15 cellular contexts compared by ENCODE assay signal in the genomic region with DNA sequence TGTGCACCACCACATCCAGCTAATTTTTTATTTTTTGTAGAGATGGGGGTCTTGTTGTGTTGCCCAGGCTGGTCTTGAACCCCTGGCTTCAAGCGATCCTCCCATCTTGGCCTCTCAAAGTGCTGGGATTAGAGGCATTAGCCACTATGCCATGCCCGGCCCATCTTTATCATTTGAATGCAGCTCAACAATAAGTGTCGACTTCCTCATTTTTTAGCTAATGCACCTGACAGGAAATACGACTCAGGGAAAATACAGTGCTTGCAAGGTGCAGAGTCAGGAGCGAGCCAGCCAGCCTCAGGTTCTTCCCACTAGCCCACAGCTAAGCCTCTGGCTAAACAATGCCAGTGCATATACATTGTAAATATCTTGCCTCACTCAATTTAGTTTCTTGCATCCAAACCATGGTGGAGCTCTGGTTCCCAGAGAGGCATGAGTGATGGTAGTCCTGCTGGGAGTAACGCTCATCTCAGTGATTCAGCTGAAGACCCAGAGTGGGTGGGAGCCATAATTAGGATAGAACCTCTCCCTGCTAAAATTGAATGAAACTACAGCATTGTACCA.
DNase-seq lines count a peak whose midpoint lies in the region; ATAC-seq, FAIRE-seq and TF ChIP-seq lines count a peak whose summit lies in the region.
"Had no signal": no experiment of that assay in that cellular context is flagged by ENCODE, and none has a peak within 500 bp of the region (broad histone marks: within the 10 kb centered on the region; RNA-seq: fewer than 3 reads in every experiment).

No MANE protein-coding gene starts in this region.

- H3K36me3 ChIP-seq in DOHH2 (ENCODE audit: control insufficient read depth, low read length) (peaks cover 11% of the 10 kb centered on the region), K562 (ENCODE audit: control insufficient read depth, insufficient read depth, low read length) (no peaks in the 10 kb centered on the region)
- H3K36me3 ChIP-seq in naive thymus-derived CD4-positive, alpha-beta T cell (ENCODE audit: control insufficient read depth in 2 of 3, insufficient read depth in 3 of 3, low read length in 3 of 3): no peaks in the 10 kb centered on the region
- H3K36me3 ChIP-seq: brain microvascular endothelial cell, stomach had no signal

- in situ Hi-C loops in K562 (cut with MboI) (loop anchor here (5.0 kb wide), 1 partner anchor 303 kb away; no protein-coding TSS in a partner anchor), GM13976 (cut with MboI; ENCODE audit: low sequenced_read_pairs, unreplicated experiment) (loop anchor here (25.0 kb wide), 1 partner anchor 598 kb away; no protein-coding TSS in a partner anchor)

- CTCF ChIA-PET in K562 (lab: Yijun Ruan, JAX; ENCODE audit: low intra/inter-chr PET ratio): interaction anchor here (1.7 to 1.8 kb wide), 2 partner anchors 82 to 131 kb away, joined by 4 to 7 read pairs; no protein-coding TSS in a partner anchor
- CTCF ChIA-PET in naive thymus-derived CD4-positive, alpha-beta T cell (lab: Charles Lee): interaction anchor here (0.6 to 2.7 kb wide), 18 partner anchors 8 to 326 kb away, joined by 3 to 22 read pairs (median 4); no protein-coding TSS in a partner anchor

- no peaks in the 10 kb centered on the region for H3K9me2 ChIP-seq in DOHH2 (replicated peaks; ENCODE audit: control insufficient read depth, low read length)
- H3K9me2 ChIP-seq: SK-N-SH had no signal

- no peaks in the 10 kb centered on the region for H3K9me3 Mint-ChIP-seq in naive thymus-derived CD4-positive, alpha-beta T cell
- H3K9me3 Mint-ChIP-seq in glutamatergic neuron (ENCODE audit: unreplicated experiment): peaks cover 3% of the 10 kb centered on the region
- H3K9me3 Mint-ChIP-seq: activated CD4-positive, alpha-beta T cell treated with anti-CD3 and anti-CD28 coated beads, Interleukin-2, amount 10 ng/mL, durations not matched to agents 7 days and 5 days; activated T-helper 2 cell treated with anti-CD3 and anti-CD28 coated beads, Interferon-gamma antibody, Interleukin-2, Interleukin-4, amounts not matched to agents 10 μg/mL and 5 μg/mL and 100 μg/mL, durations not matched to agents 14 hours and 24 hours and 36 hours had no signal

- peaks cover 0 to 3% (median 0%) of the 10 kb centered on the region in 5 donors for H3K36me3 Mint-ChIP-seq in naive thymus-derived CD4-positive, alpha-beta T cell
- H3K36me3 Mint-ChIP-seq in glutamatergic neuron (ENCODE audit: unreplicated experiment): no peaks in the 10 kb centered on the region

- no TSS peak for BruUV-seq in K562 (replicated peaks; lab: Mats Ljungman, UMichigan)

- peak overlapping the region; percentile 63 for H2AFZ ChIP-seq in K562 (ENCODE audit: low read depth, low read length)

- TF ChIP-seq EP300 in K562 (IDR thresholded peaks at IDR 0.05; ENCODE audit: low read length): no peak; the same call in 1 of the 2 replicates

- peak overlapping the region; percentile 52 for H3K4me3 ChIP-seq in DOHH2 (ENCODE audit: low read length)
- H3K4me3 ChIP-seq in K562: no peak overlapping the region
- no peak overlapping the region for H3K4me3 ChIP-seq in naive thymus-derived CD4-positive, alpha-beta T cell (ENCODE audit: low read length)
- H3K4me3 ChIP-seq: psoas muscle, stomach had no signal

- peaks cover 59% of the 10 kb centered on the region for H3K4me1 ChIP-seq in DOHH2 (ENCODE audit: control insufficient read depth, low read length)
- H3K4me1 ChIP-seq in K562 (replicated peaks in 1 of 2; ENCODE audit: control insufficient read depth in 2 of 2, insufficient read depth in 2 of 2, low read length in 2 of 2): peaks cover 30 to 32% of the 10 kb centered on the region in 2 experiments
- no peaks in the 10 kb centered on the region for H3K4me1 ChIP-seq in naive thymus-derived CD4-positive, alpha-beta T cell (ENCODE audit: control insufficient read depth in 2 of 2, insufficient read depth in 2 of 2, low read length in 2 of 2)
- H3K4me1 ChIP-seq: psoas muscle had no signal

- TF ChIP-seq RAD21 in K562 (CRISPR knock-in tag; conservative IDR thresholded peaks at IDR 0.05 in 1 of 2, IDR thresholded peaks at IDR 0.05 in 1 of 2): no peak

- no peaks in the 10 kb centered on the region for H3K9me1 ChIP-seq in K562 (ENCODE audit: control insufficient read depth, insufficient read depth, low read length)

- H4K20me1 ChIP-seq in DOHH2 (ENCODE audit: control insufficient read depth, insufficient read depth, low read depth, low read length): no peaks in the 10 kb centered on the region
- H4K20me1 ChIP-seq in K562 (replicated peaks; ENCODE audit: control insufficient read depth, insufficient read depth, low read length): no peaks in the 10 kb centered on the region

- H3F3A ChIP-seq in DOHH2 (ENCODE audit: control insufficient read depth, insufficient read depth): peaks cover 26% of the 10 kb centered on the region

- H3K9me3 ChIP-seq in DOHH2 (ENCODE audit: control insufficient read depth, insufficient read depth, low read length): no peaks in the 10 kb centered on the region
- no peaks in the 10 kb centered on the region for H3K9me3 ChIP-seq in K562 (replicated peaks; ENCODE audit: control insufficient read depth, insufficient read depth, low read depth, low read length)
- H3K9me3 ChIP-seq in naive thymus-derived CD4-positive, alpha-beta T cell (ENCODE audit: control insufficient read depth in 2 of 3, low read length in 3 of 3): no peaks in the 10 kb centered on the region
- H3K9me3 ChIP-seq: psoas muscle, SK-N-SH, stomach had no signal

- H3K4me2 ChIP-seq in DOHH2 (ENCODE audit: low read length): peak overlapping the region; percentile 67
- peak overlapping the region; percentile 53 for H3K4me2 ChIP-seq in K562 (ENCODE audit: insufficient read depth, low read length)
- H3K4me2 ChIP-seq: SK-N-SH had no signal

- H3K79me2 ChIP-seq in DOHH2 (ENCODE audit: control insufficient read depth, low read length): no peaks in the 10 kb centered on the region
- H3K79me2 ChIP-seq in K562 (ENCODE audit: control insufficient read depth, insufficient read depth, low read length): no peaks in the 10 kb centered on the region

- no peaks in the 10 kb centered on the region for H3K27me3 ChIP-seq in DOHH2 (ENCODE audit: control insufficient read depth, low read length)
- H3K27me3 ChIP-seq in K562 (ENCODE audit: control insufficient read depth in 2 of 2, insufficient read depth in 2 of 2, low read length in 2 of 2): no peaks in the 10 kb centered on the region
- no peaks in the 10 kb centered on the region for H3K27me3 ChIP-seq in naive thymus-derived CD4-positive, alpha-beta T cell (ENCODE audit: control insufficient read depth in 2 of 2, insufficient read depth in 2 of 2, low read length in 2 of 2)
- H3K27me3 ChIP-seq: brain microvascular endothelial cell, stomach had no signal

- WGBS in K562 (ENCODE audit: insufficient coverage, low coverage, missing lambda C conversion rate): 7% methylated on average over 6 of the region's 6 CpGs

- H3K9ac ChIP-seq in K562 (ENCODE audit: insufficient read depth in 1 of 2, low read depth in 2 of 2, low read length in 2 of 2): 0 out of 4 replicates have a peak overlapping the region, but pooled peaks of 1 of the 2 experiments have one; percentile 18
- H3K9ac ChIP-seq: SK-N-SH had no signal

- H3K27ac Mint-ChIP-seq in naive thymus-derived CD4-positive, alpha-beta T cell: peak overlapping the region in 2 of 9 donors; percentile 14 to 37
- H3K27ac Mint-ChIP-seq in glutamatergic neuron (ENCODE audit: unreplicated experiment): no peak overlapping the region
- H3K27ac Mint-ChIP-seq: activated CD4-positive, alpha-beta T cell treated with anti-CD3 and anti-CD28 coated beads, Interleukin-2, amount 10 ng/mL, durations not matched to agents 7 days and 5 days had no signal

- H3K4me1 Mint-ChIP-seq in naive thymus-derived CD4-positive, alpha-beta T cell: peaks cover 0 to 28% (median 11%) of the 10 kb centered on the region in 7 donors
- no peaks in the 10 kb centered on the region for H3K4me1 Mint-ChIP-seq in glutamatergic neuron (ENCODE audit: low read depth, unreplicated experiment)

- peak; percentile 59 for ATAC-seq in K562
- ATAC-seq in naive thymus-derived CD4-positive, alpha-beta T cell: peak; percentile 34

- no peak overlapping the region for H3K4me3 Mint-ChIP-seq in naive thymus-derived CD4-positive, alpha-beta T cell
- H3K4me3 Mint-ChIP-seq in glutamatergic neuron (ENCODE audit: unreplicated experiment): no peak overlapping the region
- H3K4me3 Mint-ChIP-seq: activated CD4-positive, alpha-beta T cell treated with anti-CD3 and anti-CD28 coated beads, Interleukin-2, amount 10 ng/mL, durations not matched to agents 7 days and 5 days had no signal

- H3K27me3 Mint-ChIP-seq in naive thymus-derived CD4-positive, alpha-beta T cell: no peaks in the 10 kb centered on the region
- no peaks in the 10 kb centered on the region for H3K27me3 Mint-ChIP-seq in glutamatergic neuron (ENCODE audit: unreplicated experiment)
- H3K27me3 Mint-ChIP-seq: activated CD4-positive, alpha-beta T cell treated with anti-CD3 and anti-CD28 coated beads, Interleukin-2, amount 10 ng/mL, durations not matched to agents 7 days and 5 days had no signal

- TF ChIP-seq CTCF in DOHH2 (IDR thresholded peaks at IDR 0.05; ENCODE audit: low read depth, low read length, poor library complexity, severe bottlenecking) (no peak), K562 (IDR thresholded peaks at IDR 0.05 in 2 of 3, conservative IDR thresholded peaks at IDR 0.05 in 1 of 3; ENCODE audit: insufficient read depth in 2 of 3, low read depth in 1 of 3, low read length in 3 of 3) (no peak), glutamatergic neuron (IDR thresholded peaks at IDR 0.05; ENCODE audit: partially characterized antibody, unreplicated experiment) (no peak), GM13976 (IDR thresholded peaks at IDR 0.05; ENCODE audit: borderline replicate concordance, control extremely low read depth, extremely low read depth, insufficient read depth, missing control alignments) (no peak)

- FAIRE-seq in K562 (lab: Jason Lieb, UNC): peak; percentile 35
- FAIRE-seq: endometrium had no signal

- intact Hi-C loops in K562 (cut with micrococcal nuclease): loop anchor here (1.0 to 5.0 kb wide), 4 partner anchors 58 to 304 kb away; no protein-coding TSS in a partner anchor
- intact Hi-C loops in naive thymus-derived CD4-positive, alpha-beta T cell (cut with micrococcal nuclease): loop anchor here (1.0 kb wide), 3 partner anchors 81 to 304 kb away; no protein-coding TSS in a partner anchor

- POLR2A ChIA-PET in K562 (lab: Yijun Ruan, JAX): interaction anchor here (0.6 to 2.3 kb wide), 19 partner anchors 9 to 338 kb away, joined by 3 to 20 read pairs (median 6); partner anchors contain the start of gene MYL12A
- POLR2A ChIA-PET in naive thymus-derived CD4-positive, alpha-beta T cell (lab: Charles Lee): interaction anchor here (0.6 to 2.1 kb wide), 6 partner anchors 9 to 303 kb away, joined by 3 to 16 read pairs (median 6); no protein-coding TSS in a partner anchor

- TF ChIP-seq POLR2A in K562 (conservative IDR thresholded peaks at IDR 0.05): no peak

- H3K27ac ChIP-seq in DOHH2 (ENCODE audit: low read depth, low read length) (peak overlapping the region; percentile 85), K562 (ENCODE audit: extremely low read depth, low read depth, low read length) (peak overlapping the region; percentile 64)
- no peak overlapping the region for H3K27ac ChIP-seq in naive thymus-derived CD4-positive, alpha-beta T cell (ENCODE audit: low read depth, low read length)
- H3K27ac ChIP-seq: brain microvascular endothelial cell, psoas muscle, stomach had no signal

- peak; percentile 57 for DNase-seq in NCI-H2196 (lab: John Stamatoyannopoulos, UW; ENCODE audit: unreplicated experiment)
- DNase-seq in K562 (ENCODE audit: extremely low read depth in 1 of 4, low spot score in 3 of 4): peak; percentile 24 to 62 (median 34)
- DNase-seq in naive thymus-derived CD4-positive, alpha-beta T cell: no peak
- DNase-seq in HuH-7 (ENCODE audit: low spot score): no peak
- no peak for DNase-seq in glutamatergic neuron
- no peak for DNase-seq in NCI-H345 treated with DMSO at 0.1 percent for 48 hours (lab: John Stamatoyannopoulos, UW; ENCODE audit: unreplicated experiment)
- no peak for DNase-seq in GM13976 (ENCODE audit: low spot score)

Comparison
In these comparisons a context has a peak if more than half of its experiments do, and no peak if none do; other contexts are left out.
1. DNase-seq: peak in NCI-H2196 (single experiment) and K562 (4 of 4); none in naive thymus-derived CD4-positive, alpha-beta T cell (0 of 9), HuH-7 (single experiment), glutamatergic neuron (single experiment), NCI-H345 treated with DMSO at 0.1 percent for 48 hours (single experiment) and GM13976 (single experiment).